Comparison of ENCODE assay signal across 11 cellular contexts in genomic region chr9:114613087-114613486, GRCh38. TPM values are rescaled to one million over a fixed set of nuclear protein-coding genes. Genes with fewer than 3 reads are reported as not detected.
DNase-seq lines count a peak whose midpoint lies in the region; ATAC-seq and TF ChIP-seq lines count a peak whose summit lies in the region.
"Had no signal": no experiment of that assay in that cellular context is flagged by ENCODE, and none has a peak within 500 bp of the region (broad histone marks: within the 10 kb centered on the region; RNA-seq: fewer than 3 reads in every experiment).

No MANE protein-coding gene starts in this region.

- no peaks in the 10 kb centered on the region for H3K9me3 Mint-ChIP-seq in CD4-positive, alpha-beta T cell
- no peaks in the 10 kb centered on the region for H3K9me3 Mint-ChIP-seq in brain

- peak overlapping the region; percentile 97 for H3K4me3 Mint-ChIP-seq in CD4-positive, alpha-beta T cell
- H3K4me3 Mint-ChIP-seq in brain = peak overlapping the region; percentile 87 to 93 (median 89)

- H3K79me2 ChIP-seq in Loucy (ENCODE audit: insufficient read depth, low read length) (peaks cover 43% of the 10 kb centered on the region), parathyroid adenoma (peaks cover 9% of the 10 kb centered on the region)

- CTCF ChIA-PET in CD4-positive, alpha-beta T cell (lab: Charles Lee) = interaction anchor here (1.0 to 5.1 kb wide), 4 partner anchors 21 to 207 kb away, joined by 3 to 16 read pairs (median 6); partner anchors contain the start of gene ATP6V1G1

- H3K27ac ChIP-seq in CD4-positive, alpha-beta T cell (ENCODE audit: low read depth, low read length) = peak overlapping the region; percentile 10
- H3K27ac ChIP-seq in parathyroid adenoma = peak overlapping the region; percentile 93

- ATAC-seq in CD4-positive, alpha-beta T cell (ENCODE audit: poor library complexity) = no peak
- ATAC-seq in GM19397 (IDR thresholded peaks at IDR 0.05; ENCODE audit: unreplicated experiment) = no peak

- TF ChIP-seq CTCF in CD4-positive, alpha-beta T cell (IDR thresholded peaks at IDR 0.05) = no peak
- TF ChIP-seq CTCF in Loucy (conservative IDR thresholded peaks at IDR 0.05; ENCODE audit: low read length) (no peak), brain (conservative IDR thresholded peaks at IDR 0.05) (no peak), parathyroid adenoma (IDR thresholded peaks at IDR 0.05) (no peak)

- peak overlapping the region; percentile 85 for H3K9ac ChIP-seq in Loucy (ENCODE audit: low read depth, low read length, poor library complexity, severe bottlenecking)
- no peak overlapping the region for H3K9ac ChIP-seq in parathyroid adenoma

- peaks cover 44% of the 10 kb centered on the region for H3K4me1 ChIP-seq in Loucy (ENCODE audit: insufficient read depth, low read length, poor library complexity, severe bottlenecking)
- H3K4me1 ChIP-seq in parathyroid adenoma = peaks cover 5% of the 10 kb centered on the region

- no peaks in the 10 kb centered on the region for H3F3A ChIP-seq in Loucy (ENCODE audit: low read depth)

- H3K9me3 ChIP-seq in CD4-positive, alpha-beta T cell (ENCODE audit: control insufficient read depth, low read length) = no peaks in the 10 kb centered on the region
- H3K9me3 ChIP-seq in Loucy (ENCODE audit: insufficient read depth, low read depth, low read length) (no peaks in the 10 kb centered on the region), parathyroid adenoma (ENCODE audit: control insufficient read depth, low read length) (no peaks in the 10 kb centered on the region)

- no peaks in the 10 kb centered on the region for H3K27me3 Mint-ChIP-seq in CD4-positive, alpha-beta T cell
- H3K27me3 Mint-ChIP-seq in brain = no peaks in the 10 kb centered on the region

- intact Hi-C loops in CD4-positive, alpha-beta T cell (cut with DNase I, micrococcal nuclease) = loop anchor here (2.0 to 10.0 kb wide), 3 partner anchors 20 to 1198 kb away; partner anchors contain the start of genes C9orf43 (in 1 of the 2) and POLE3 (in 1 of the 2)

- H3K27me3 ChIP-seq in CD4-positive, alpha-beta T cell (ENCODE audit: control insufficient read depth, insufficient read depth, low read length) = no peaks in the 10 kb centered on the region
- H3K27me3 ChIP-seq in Loucy (ENCODE audit: insufficient read depth, low read length, poor library complexity, severe bottlenecking) = no peaks in the 10 kb centered on the region
- no peaks in the 10 kb centered on the region for H3K27me3 ChIP-seq in parathyroid adenoma (ENCODE audit: control insufficient read depth, insufficient read depth, low read length)

- DNase-seq in CD4-positive, alpha-beta T cell = no peak
- DNase-seq in HuH-7.5 (ENCODE audit: low spot score) (no peak), hippocampal formation (lab: John Stamatoyannopoulos, UW) (no peak), CD1c-positive myeloid dendritic cell (ENCODE audit: extremely low spot score) (no peak)
- DNase-seq: activated gamma-delta T cell had no signal

- H3K36me3 Mint-ChIP-seq in CD4-positive, alpha-beta T cell (ENCODE audit: low read depth) = peaks cover 11% of the 10 kb centered on the region
- H3K36me3 Mint-ChIP-seq in brain = peaks cover 15% of the 10 kb centered on the region

- H3K36me3 ChIP-seq in Loucy (ENCODE audit: insufficient read depth, low read length) (peaks cover 1% of the 10 kb centered on the region; the same call in 1 of the 2 replicates), parathyroid adenoma (ENCODE audit: control insufficient read depth, insufficient read depth, low read length) (no peaks in the 10 kb centered on the region)

- H3K4me1 Mint-ChIP-seq in CD4-positive, alpha-beta T cell (ENCODE audit: low read depth) = peaks cover 51% of the 10 kb centered on the region
- H3K4me1 Mint-ChIP-seq in brain = peaks cover 28% of the 10 kb centered on the region

- H4K20me1 ChIP-seq in Loucy (ENCODE audit: insufficient read depth, low read length, poor library complexity, severe bottlenecking) = peaks cover 4% of the 10 kb centered on the region

- H3K4me2 ChIP-seq in Loucy (ENCODE audit: low read depth, low read length, poor library complexity, severe bottlenecking) (peak overlapping the region; percentile 91), parathyroid adenoma (ENCODE audit: low read length) (peak overlapping the region; percentile 89)

- H3K9me2 ChIP-seq in Loucy (replicated peaks; ENCODE audit: low read depth, low read length) = no peaks in the 10 kb centered on the region

- peak overlapping the region; percentile 80 for H3K4me3 ChIP-seq in Loucy (ENCODE audit: low read length, poor library complexity, severe bottlenecking)
- peak overlapping the region; percentile 57 for H3K4me3 ChIP-seq in parathyroid adenoma (ENCODE audit: low read depth, low read length)

- H2AFZ ChIP-seq in Loucy (ENCODE audit: low read length) = no peak overlapping the region
- H2AFZ ChIP-seq in parathyroid adenoma = no peak overlapping the region

- POLR2A ChIA-PET in CD4-positive, alpha-beta T cell (lab: Charles Lee) = interaction anchor here (0.5 to 8.0 kb wide), 6 partner anchors 11 to 218 kb away, joined by 3 to 113 read pairs (median 5); partner anchors contain the start of gene ATP6V1G1

- H3K27ac Mint-ChIP-seq in CD4-positive, alpha-beta T cell = peak overlapping the region; percentile 92
- H3K27ac Mint-ChIP-seq in brain = peak overlapping the region in 3 of 5 experiments; percentile 83 to 93 (median 93)

RNA-seq across cellular contexts. Expression of gene TMEM268, which starts 2.0 kb away (rescaled TPM):
- 1 to 10 TPM; 8.1 to 9.8 TPM for total RNA-seq in CD4-positive, alpha-beta T cell
- polyA plus RNA-seq in brain (ENCODE audit: insufficient read depth, low read depth, low replicate concordance) = 21.5 TPM

RNA-seq across cellular contexts. Expression of gene ATP6V1G1, which starts 25.5 kb away (rescaled TPM):
- 100 to 1,000 TPM; 144 to 148 TPM for total RNA-seq in CD4-positive, alpha-beta T cell
- polyA plus RNA-seq in brain (ENCODE audit: insufficient read depth, low read depth, low replicate concordance) = 130 TPM

RNA-seq across cellular contexts. Expression of gene TEX53, which starts 44.5 kb away (rescaled TPM):
- not detected for total RNA-seq in CD4-positive, alpha-beta T cell
- polyA plus RNA-seq in brain (ENCODE audit: insufficient read depth, low read depth, low replicate concordance) = not detected
- total RNA-seq: NCI-H460, pulmonary artery endothelial cell had no signal
